9 cellular contexts compared by ENCODE assay signal in genomic region chr6:209432-210103, GRCh38.
DNase-seq lines count a peak whose midpoint lies in the region; ATAC-seq lines count a peak whose summit lies in the region.
"Had no signal": no experiment of that assay in that cellular context is flagged by ENCODE, and none has a peak within 500 bp of the region (broad histone marks: within the 10 kb centered on the region; RNA-seq: fewer than 3 reads in every experiment).

No MANE protein-coding gene starts in this region.

- peak overlapping the region; percentile 65 for H3K4me3 Mint-ChIP-seq in T-helper 2 cell treated with Interferon-gamma antibody and Interleukin-4, amounts not matched to agents 5 μg/mL and 100 μg/mL, for 36 hours
- H3K4me3 Mint-ChIP-seq in naive thymus-derived CD8-positive, alpha-beta T cell, result peak overlapping the region in 8 of 10 donors; percentile 24 to 92 (median 66)

- peaks cover 3% of the 10 kb centered on the region for H3K27me3 Mint-ChIP-seq in T-helper 2 cell treated with Interferon-gamma antibody and Interleukin-4, amounts not matched to agents 5 μg/mL and 100 μg/mL, for 36 hours (ENCODE audit: low read depth)
- no peaks in the 10 kb centered on the region for H3K27me3 Mint-ChIP-seq in naive thymus-derived CD8-positive, alpha-beta T cell

- peaks cover 27% of the 10 kb centered on the region for H3K4me1 Mint-ChIP-seq in T-helper 2 cell treated with Interferon-gamma antibody and Interleukin-4, amounts not matched to agents 5 μg/mL and 100 μg/mL, for 36 hours (ENCODE audit: low read depth)
- H3K4me1 Mint-ChIP-seq in naive thymus-derived CD8-positive, alpha-beta T cell, result peaks cover 0 to 10% (median 5%) of the 10 kb centered on the region in 4 donors

- DNase-seq in T-helper 2 cell treated with Interferon-gamma antibody and Interleukin-4, amounts not matched to agents 5 μg/mL and 100 μg/mL, for 36 hours (ENCODE audit: low spot score), result peak; percentile 57
- no peak for DNase-seq in naive thymus-derived CD8-positive, alpha-beta T cell
- DNase-seq in medulla oblongata (ENCODE audit: extremely low spot score) (no peak), cortex of kidney (lab: John Stamatoyannopoulos, UW) (no peak), 8988T (no peak), GM19240 (ENCODE audit: insufficient read length, low spot score) (no peak)
- DNase-seq: caudate nucleus had no signal

- POLR2A ChIA-PET in naive thymus-derived CD8-positive, alpha-beta T cell (lab: Charles Lee), result no interaction called here

- H3K9me3 Mint-ChIP-seq in T-helper 2 cell treated with Interferon-gamma antibody and Interleukin-4, amounts not matched to agents 5 μg/mL and 100 μg/mL, for 36 hours, result peaks cover 14% of the 10 kb centered on the region
- no peaks in the 10 kb centered on the region for H3K9me3 Mint-ChIP-seq in naive thymus-derived CD8-positive, alpha-beta T cell

- ATAC-seq in GM18508 (IDR thresholded peaks at IDR 0.05; ENCODE audit: insufficient read depth, unreplicated experiment) (peak; percentile 72), HG02588 (IDR thresholded peaks at IDR 0.05; ENCODE audit: unreplicated experiment) (peak; percentile 71)
- no peak for ATAC-seq in naive thymus-derived CD8-positive, alpha-beta T cell

- peak overlapping the region; percentile 73 for H3K27ac Mint-ChIP-seq in T-helper 2 cell treated with Interferon-gamma antibody and Interleukin-4, amounts not matched to agents 5 μg/mL and 100 μg/mL, for 36 hours
- peak overlapping the region in 4 of 10 donors; percentile 12 to 76 (median 32) for H3K27ac Mint-ChIP-seq in naive thymus-derived CD8-positive, alpha-beta T cell

- H3K36me3 Mint-ChIP-seq in T-helper 2 cell treated with Interferon-gamma antibody and Interleukin-4, amounts not matched to agents 5 μg/mL and 100 μg/mL, for 36 hours (ENCODE audit: low read depth), result peaks cover 6% of the 10 kb centered on the region
- H3K36me3 Mint-ChIP-seq in naive thymus-derived CD8-positive, alpha-beta T cell, result no peaks in the 10 kb centered on the region

Comparison
In these comparisons a context has a peak if more than half of its experiments do, and no peak if none do; other contexts are left out.
1. ATAC-seq: peak in GM18508 (single experiment) and HG02588 (single experiment); none in naive thymus-derived CD8-positive, alpha-beta T cell (0 of 2).